ENCODE assay signal across 1 cellular context in the genomic region with DNA sequence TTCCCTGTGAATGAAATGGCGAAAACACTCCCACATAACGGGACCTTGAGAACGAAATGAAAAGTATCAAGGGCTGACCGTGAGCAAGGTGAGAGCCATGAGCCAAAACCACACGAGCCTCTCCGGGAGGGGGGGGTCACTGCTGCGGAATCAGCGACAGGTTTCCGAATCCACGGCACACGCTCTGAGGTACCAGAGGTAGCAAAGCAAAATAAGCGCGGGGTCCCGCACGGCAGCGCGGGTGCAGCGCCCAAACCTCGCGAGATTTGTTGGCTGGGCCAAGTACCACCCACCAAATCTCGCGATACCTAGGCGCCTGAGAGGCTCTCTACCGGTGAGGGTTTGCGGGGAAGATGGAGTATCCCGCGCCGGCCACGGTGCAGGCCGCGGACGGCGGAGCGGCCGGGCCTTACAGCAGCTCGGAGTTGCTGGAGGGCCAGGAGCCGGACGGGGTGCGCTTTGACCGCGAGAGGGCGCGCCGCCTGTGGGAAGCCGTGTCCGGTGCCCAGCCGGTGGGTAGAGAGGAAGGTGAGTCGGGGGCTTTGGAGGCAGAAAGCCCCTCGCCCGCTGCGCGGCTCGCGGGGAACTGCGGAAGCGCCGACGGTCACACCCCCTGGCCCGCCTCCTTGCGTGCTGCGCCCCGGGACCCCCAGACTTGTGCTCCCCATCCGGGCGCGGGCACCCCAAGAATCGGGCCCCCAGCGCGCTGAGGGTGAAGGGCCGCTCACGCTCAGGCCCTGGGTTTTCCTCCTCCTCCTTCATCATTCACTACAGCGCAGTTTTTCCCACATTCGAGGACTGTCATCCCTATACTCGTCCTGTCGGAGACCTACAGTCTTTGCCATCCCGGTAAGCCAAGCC.
A peak's percentile ranks its signal among the peaks of the same experiment; 100 is the strongest.
TF ChIP-seq lines count a peak whose summit lies in the region.

A gene with protein sequence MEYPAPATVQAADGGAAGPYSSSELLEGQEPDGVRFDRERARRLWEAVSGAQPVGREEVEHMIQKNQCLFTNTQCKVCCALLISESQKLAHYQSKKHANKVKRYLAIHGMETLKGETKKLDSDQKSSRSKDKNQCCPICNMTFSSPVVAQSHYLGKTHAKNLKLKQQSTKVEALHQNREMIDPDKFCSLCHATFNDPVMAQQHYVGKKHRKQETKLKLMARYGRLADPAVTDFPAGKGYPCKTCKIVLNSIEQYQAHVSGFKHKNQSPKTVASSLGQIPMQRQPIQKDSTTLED (plus strand): TSS at position 311 of the 861 bp plus-strand sequence. CDS start 43 bp downstream, at position 354.

TF ChIP-seq in K562, 482 proteins besides CTCF, POLR2A, EP300 and RAD21 (continued from another document and continues in another):
- TF ChIP-seq NR2C2 (CRISPR knock-in tag; IDR thresholded peaks at IDR 0.05) (no peak), NR2C2 (tag; IDR thresholded peaks at IDR 0.05) (no peak), MTA1 (IDR thresholded peaks at IDR 0.05; ENCODE audit: borderline replicate concordance) (no peak), RB1 (IDR thresholded peaks at IDR 0.05; ENCODE audit: low read depth) (peak; percentile 81; the same call in 1 of the 2 replicates), CSDE1 (IDR thresholded peaks at IDR 0.05) (peak in 1 of 2 experiments; percentile 20; a peak in 1 of 4 replicates), ATF7 (IDR thresholded peaks at IDR 0.05) (peak; percentile 21; the same call in 1 of the 2 replicates), ZNF79 (CRISPR knock-in tag; IDR thresholded peaks at IDR 0.05; ENCODE audit: low read depth) (no peak), DPF2 (IDR thresholded peaks at IDR 0.05) (0 out of 2 replicates have a peak, but pooled peaks have one; percentile 31), ZNF143 (CRISPR knock-in tag; IDR thresholded peaks at IDR 0.05) (0 out of 2 replicates have a peak, but pooled peaks have one; percentile 49), NFRKB (IDR thresholded peaks at IDR 0.05; ENCODE audit: low read depth) (peak; percentile 8; the same call in 1 of the 2 replicates), ATF1 (CRISPR knock-in tag; IDR thresholded peaks at IDR 0.05) (no peak), ATF1 (tag; IDR thresholded peaks at IDR 0.05) (peak; percentile 5; the same call in 1 of the 2 replicates), HDAC2 (IDR thresholded peaks at IDR 0.05) (peak; percentile 19; the same call in 1 of the 2 replicates), LARP7 (IDR thresholded peaks at IDR 0.05) (no peak), POLR2AphosphoS5 (IDR thresholded peaks at IDR 0.05; ENCODE audit: control insufficient read depth, insufficient read depth, low read depth, low read length) (peak; percentile 79), ZNF445 (CRISPR knock-in tag; IDR thresholded peaks at IDR 0.05; ENCODE audit: low read depth) (no peak), TAL1 (IDR thresholded peaks at IDR 0.05) (no peak), PML (IDR thresholded peaks at IDR 0.05; ENCODE audit: low read length) (peak; percentile 69; the same call in 1 of the 2 replicates), ZFX (CRISPR knock-in tag; IDR thresholded peaks at IDR 0.05) (peak; percentile 96), TAF7 (tag; IDR thresholded peaks at IDR 0.05) (peak; percentile 56), MTA3 (IDR thresholded peaks at IDR 0.05; ENCODE audit: borderline replicate concordance) (peak; percentile 55; the same call in 1 of the 2 replicates), RBM34 (IDR thresholded peaks at IDR 0.05; ENCODE audit: borderline replicate concordance, insufficient read depth, low read length) (no peak), MYC (IDR thresholded peaks at IDR 0.05; ENCODE audit: low read depth, low read length) (peak; percentile 66; the same call in 1 of the 2 replicates), MYC (CRISPR knock-in tag; IDR thresholded peaks at IDR 0.05; ENCODE audit: borderline replicate concordance, low read depth) (peak; percentile 39; the same call in 1 of the 2 replicates), SRSF1 (IDR thresholded peaks at IDR 0.05; ENCODE audit: low read depth, low read length) (0 out of 2 replicates have a peak, but pooled peaks have one; percentile 48), SIN3A (IDR thresholded peaks at IDR 0.05; ENCODE audit: borderline replicate concordance in 2 of 2, control insufficient read depth in 1 of 2, low read depth in 2 of 2, low read length in 2 of 2) (peak; percentile 16 to 77; a peak in 2 of 4 replicates), POLR2B (IDR thresholded peaks at IDR 0.05; ENCODE audit: low read depth, partially characterized antibody) (peak; percentile 74), SMARCE1 (IDR thresholded peaks at IDR 0.05) (0 out of 2 replicates have a peak, but pooled peaks have one; percentile 11), PHB2 (IDR thresholded peaks at IDR 0.05; ENCODE audit: low read depth) (no peak), KAT8 (IDR thresholded peaks at IDR 0.05; ENCODE audit: low read depth) (no peak), PCBP2 (IDR thresholded peaks at IDR 0.05; ENCODE audit: low read depth, low read length, poor library complexity, severe bottlenecking) (no peak), NONO (IDR thresholded peaks at IDR 0.05; ENCODE audit: low read depth in 2 of 2, low read length in 1 of 2) (peak; percentile 12 to 89; a peak in 2 of 4 replicates), HMGN3 (IDR thresholded peaks at IDR 0.05; ENCODE audit: borderline replicate concordance, extremely low read depth, insufficient read length, low read depth, low read length) (peak; percentile 71), NFIC (IDR thresholded peaks at IDR 0.05) (peak; percentile 43)
- TF ChIP-seq, protein P1, sequence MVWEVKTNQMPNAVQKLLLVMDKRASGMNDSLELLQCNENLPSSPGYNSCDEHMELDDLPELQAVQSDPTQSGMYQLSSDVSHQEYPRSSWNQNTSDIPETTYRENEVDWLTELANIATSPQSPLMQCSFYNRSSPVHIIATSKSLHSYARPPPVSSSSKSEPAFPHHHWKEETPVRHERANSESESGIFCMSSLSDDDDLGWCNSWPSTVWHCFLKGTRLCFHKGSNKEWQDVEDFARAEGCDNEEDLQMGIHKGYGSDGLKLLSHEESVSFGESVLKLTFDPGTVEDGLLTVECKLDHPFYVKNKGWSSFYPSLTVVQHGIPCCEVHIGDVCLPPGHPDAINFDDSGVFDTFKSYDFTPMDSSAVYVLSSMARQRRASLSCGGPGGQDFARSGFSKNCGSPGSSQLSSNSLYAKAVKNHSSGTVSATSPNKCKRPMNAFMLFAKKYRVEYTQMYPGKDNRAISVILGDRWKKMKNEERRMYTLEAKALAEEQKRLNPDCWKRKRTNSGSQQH (CRISPR knock-in tag; IDR thresholded peaks at IDR 0.05): no peak
- TF ChIP-seq, protein P2, sequence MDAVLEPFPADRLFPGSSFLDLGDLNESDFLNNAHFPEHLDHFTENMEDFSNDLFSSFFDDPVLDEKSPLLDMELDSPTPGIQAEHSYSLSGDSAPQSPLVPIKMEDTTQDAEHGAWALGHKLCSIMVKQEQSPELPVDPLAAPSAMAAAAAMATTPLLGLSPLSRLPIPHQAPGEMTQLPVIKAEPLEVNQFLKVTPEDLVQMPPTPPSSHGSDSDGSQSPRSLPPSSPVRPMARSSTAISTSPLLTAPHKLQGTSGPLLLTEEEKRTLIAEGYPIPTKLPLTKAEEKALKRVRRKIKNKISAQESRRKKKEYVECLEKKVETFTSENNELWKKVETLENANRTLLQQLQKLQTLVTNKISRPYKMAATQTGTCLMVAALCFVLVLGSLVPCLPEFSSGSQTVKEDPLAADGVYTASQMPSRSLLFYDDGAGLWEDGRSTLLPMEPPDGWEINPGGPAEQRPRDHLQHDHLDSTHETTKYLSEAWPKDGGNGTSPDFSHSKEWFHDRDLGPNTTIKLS (IDR thresholded peaks at IDR 0.05; ENCODE audit: borderline replicate concordance, low read depth): peak; percentile 91
- TF ChIP-seq, protein P3, sequence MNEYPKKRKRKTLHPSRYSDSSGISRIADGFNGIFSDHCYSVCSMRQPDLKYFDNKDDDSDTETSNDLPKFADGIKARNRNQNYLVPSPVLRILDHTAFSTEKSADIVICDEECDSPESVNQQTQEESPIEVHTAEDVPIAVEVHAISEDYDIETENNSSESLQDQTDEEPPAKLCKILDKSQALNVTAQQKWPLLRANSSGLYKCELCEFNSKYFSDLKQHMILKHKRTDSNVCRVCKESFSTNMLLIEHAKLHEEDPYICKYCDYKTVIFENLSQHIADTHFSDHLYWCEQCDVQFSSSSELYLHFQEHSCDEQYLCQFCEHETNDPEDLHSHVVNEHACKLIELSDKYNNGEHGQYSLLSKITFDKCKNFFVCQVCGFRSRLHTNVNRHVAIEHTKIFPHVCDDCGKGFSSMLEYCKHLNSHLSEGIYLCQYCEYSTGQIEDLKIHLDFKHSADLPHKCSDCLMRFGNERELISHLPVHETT (CRISPR knock-in tag; conservative IDR thresholded peaks at IDR 0.05 in 1 of 2, IDR thresholded peaks at IDR 0.05 in 1 of 2): peak in 1 of 2 experiments; percentile 43; a peak in 1 of 4 replicates
- TF ChIP-seq, protein P4, sequence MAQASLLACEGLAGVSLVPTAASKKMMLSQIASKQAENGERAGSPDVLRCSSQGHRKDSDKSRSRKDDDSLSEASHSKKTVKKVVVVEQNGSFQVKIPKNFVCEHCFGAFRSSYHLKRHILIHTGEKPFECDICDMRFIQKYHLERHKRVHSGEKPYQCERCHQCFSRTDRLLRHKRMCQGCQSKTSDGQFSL (CRISPR knock-in tag; IDR thresholded peaks at IDR 0.05): peak; percentile 64; the same call in 1 of the 2 replicates
- TF ChIP-seq, protein P4 (tag; IDR thresholded peaks at IDR 0.05): no peak
- TF ChIP-seq, protein P5, sequence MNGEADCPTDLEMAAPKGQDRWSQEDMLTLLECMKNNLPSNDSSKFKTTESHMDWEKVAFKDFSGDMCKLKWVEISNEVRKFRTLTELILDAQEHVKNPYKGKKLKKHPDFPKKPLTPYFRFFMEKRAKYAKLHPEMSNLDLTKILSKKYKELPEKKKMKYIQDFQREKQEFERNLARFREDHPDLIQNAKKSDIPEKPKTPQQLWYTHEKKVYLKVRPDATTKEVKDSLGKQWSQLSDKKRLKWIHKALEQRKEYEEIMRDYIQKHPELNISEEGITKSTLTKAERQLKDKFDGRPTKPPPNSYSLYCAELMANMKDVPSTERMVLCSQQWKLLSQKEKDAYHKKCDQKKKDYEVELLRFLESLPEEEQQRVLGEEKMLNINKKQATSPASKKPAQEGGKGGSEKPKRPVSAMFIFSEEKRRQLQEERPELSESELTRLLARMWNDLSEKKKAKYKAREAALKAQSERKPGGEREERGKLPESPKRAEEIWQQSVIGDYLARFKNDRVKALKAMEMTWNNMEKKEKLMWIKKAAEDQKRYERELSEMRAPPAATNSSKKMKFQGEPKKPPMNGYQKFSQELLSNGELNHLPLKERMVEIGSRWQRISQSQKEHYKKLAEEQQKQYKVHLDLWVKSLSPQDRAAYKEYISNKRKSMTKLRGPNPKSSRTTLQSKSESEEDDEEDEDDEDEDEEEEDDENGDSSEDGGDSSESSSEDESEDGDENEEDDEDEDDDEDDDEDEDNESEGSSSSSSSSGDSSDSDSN (IDR thresholded peaks at IDR 0.05; ENCODE audit: borderline replicate concordance in 1 of 2, low read depth in 2 of 2, low read length in 2 of 2): 0 out of 4 replicates have a peak, but pooled peaks of 1 of the 2 experiments have one; percentile 46
- TF ChIP-seq, protein P6, sequence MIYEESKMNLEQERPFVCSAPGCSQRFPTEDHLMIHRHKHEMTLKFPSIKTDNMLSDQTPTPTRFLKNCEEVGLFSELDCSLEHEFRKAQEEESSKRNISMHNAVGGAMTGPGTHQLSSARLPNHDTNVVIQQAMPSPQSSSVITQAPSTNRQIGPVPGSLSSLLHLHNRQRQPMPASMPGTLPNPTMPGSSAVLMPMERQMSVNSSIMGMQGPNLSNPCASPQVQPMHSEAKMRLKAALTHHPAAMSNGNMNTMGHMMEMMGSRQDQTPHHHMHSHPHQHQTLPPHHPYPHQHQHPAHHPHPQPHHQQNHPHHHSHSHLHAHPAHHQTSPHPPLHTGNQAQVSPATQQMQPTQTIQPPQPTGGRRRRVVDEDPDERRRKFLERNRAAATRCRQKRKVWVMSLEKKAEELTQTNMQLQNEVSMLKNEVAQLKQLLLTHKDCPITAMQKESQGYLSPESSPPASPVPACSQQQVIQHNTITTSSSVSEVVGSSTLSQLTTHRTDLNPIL (CRISPR knock-in tag; IDR thresholded peaks at IDR 0.05): no peak
- TF ChIP-seq, protein P7, sequence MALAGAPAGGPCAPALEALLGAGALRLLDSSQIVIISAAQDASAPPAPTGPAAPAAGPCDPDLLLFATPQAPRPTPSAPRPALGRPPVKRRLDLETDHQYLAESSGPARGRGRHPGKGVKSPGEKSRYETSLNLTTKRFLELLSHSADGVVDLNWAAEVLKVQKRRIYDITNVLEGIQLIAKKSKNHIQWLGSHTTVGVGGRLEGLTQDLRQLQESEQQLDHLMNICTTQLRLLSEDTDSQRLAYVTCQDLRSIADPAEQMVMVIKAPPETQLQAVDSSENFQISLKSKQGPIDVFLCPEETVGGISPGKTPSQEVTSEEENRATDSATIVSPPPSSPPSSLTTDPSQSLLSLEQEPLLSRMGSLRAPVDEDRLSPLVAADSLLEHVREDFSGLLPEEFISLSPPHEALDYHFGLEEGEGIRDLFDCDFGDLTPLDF (CRISPR knock-in tag; IDR thresholded peaks at IDR 0.05): peak; percentile 40; the same call in 1 of the 2 replicates
- TF ChIP-seq, protein P8, sequence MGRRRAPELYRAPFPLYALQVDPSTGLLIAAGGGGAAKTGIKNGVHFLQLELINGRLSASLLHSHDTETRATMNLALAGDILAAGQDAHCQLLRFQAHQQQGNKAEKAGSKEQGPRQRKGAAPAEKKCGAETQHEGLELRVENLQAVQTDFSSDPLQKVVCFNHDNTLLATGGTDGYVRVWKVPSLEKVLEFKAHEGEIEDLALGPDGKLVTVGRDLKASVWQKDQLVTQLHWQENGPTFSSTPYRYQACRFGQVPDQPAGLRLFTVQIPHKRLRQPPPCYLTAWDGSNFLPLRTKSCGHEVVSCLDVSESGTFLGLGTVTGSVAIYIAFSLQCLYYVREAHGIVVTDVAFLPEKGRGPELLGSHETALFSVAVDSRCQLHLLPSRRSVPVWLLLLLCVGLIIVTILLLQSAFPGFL (CRISPR knock-in tag; IDR thresholded peaks at IDR 0.05): no peak
